ENCODE assay signal across 8 cellular contexts in genomic region chr6:28686446-28687027, GRCh38.
DNase-seq lines count a peak whose midpoint lies in the region; FAIRE-seq and TF ChIP-seq lines count a peak whose summit lies in the region.
"Not testable (repeated sequence)": the region's sequence is repeated elsewhere in the genome, so short reads cannot be mapped to it uniquely, and the experiment has no call there.

No MANE protein-coding gene starts in this region.

- not testable (repeated sequence) for H3K27ac Mint-ChIP-seq in activated CD4-positive, alpha-beta T cell treated with anti-CD3 and anti-CD28 coated beads, Interleukin-2, amount 10 ng/mL, durations not matched to agents 7 days and 5 days

- peaks cover 64% of the 10 kb centered on the region for H3K27me3 Mint-ChIP-seq in activated CD4-positive, alpha-beta T cell treated with anti-CD3 and anti-CD28 coated beads, Interleukin-2, amount 10 ng/mL, durations not matched to agents 7 days and 5 days

- H3K4me1 ChIP-seq in OCI-LY3 (ENCODE audit: low read length); keratinocyte (ENCODE audit: control insufficient read depth, extremely low read depth, insufficient read depth, low read length); sigmoid colon: not testable (repeated sequence)

- POLR2A ChIA-PET in GM10248 (lab: Yijun Ruan, JAX); activated CD4-positive, alpha-beta T cell treated with anti-CD3 and anti-CD28 coated beads, Interleukin-2, amount 10 ng/mL, durations not matched to agents 7 days and 5 days (lab: Charles Lee): not testable (repeated sequence)

- H3K4me1 Mint-ChIP-seq in activated CD4-positive, alpha-beta T cell treated with anti-CD3 and anti-CD28 coated beads, Interleukin-2, amount 10 ng/mL, durations not matched to agents 7 days and 5 days: peaks cover 20% of the 10 kb centered on the region

- not testable (repeated sequence) for H3K36me3 ChIP-seq in OCI-LY3 (replicated peaks; ENCODE audit: low read depth, low read length); keratinocyte (ENCODE audit: control insufficient read depth in 2 of 2, extremely low read depth in 1 of 2, insufficient read depth in 2 of 2, low read length in 2 of 2); sigmoid colon

- H3K27ac ChIP-seq in OCI-LY3 (ENCODE audit: low read length); coronary artery; keratinocyte (ENCODE audit: control insufficient read depth, insufficient read depth, low read length); sigmoid colon: not testable (repeated sequence)

- H3K9me1 ChIP-seq in keratinocyte (ENCODE audit: control insufficient read depth, extremely low read depth, insufficient read depth, low read length): not testable (repeated sequence)

- not testable (repeated sequence) for H3K79me2 ChIP-seq in OCI-LY3 (ENCODE audit: low read length); keratinocyte (ENCODE audit: control insufficient read depth, insufficient read depth, low read length)

- not testable (repeated sequence) for H3K9me3 Mint-ChIP-seq in activated CD4-positive, alpha-beta T cell treated with anti-CD3 and anti-CD28 coated beads, Interleukin-2, amount 10 ng/mL, durations not matched to agents 7 days and 5 days

- H3K4me2 ChIP-seq in OCI-LY3 (ENCODE audit: low read length) (peak overlapping the region; percentile 71), keratinocyte (ENCODE audit: control insufficient read depth, extremely low read depth, insufficient read depth, low read depth, low read length) (peak overlapping the region; percentile 52)

- H3K4me3 ChIP-seq in OCI-LY3 (ENCODE audit: low read length) (peak overlapping the region; percentile 66), keratinocyte (ENCODE audit: control insufficient read depth in 2 of 3, extremely low read depth in 1 of 3, insufficient read depth in 2 of 3, low read depth in 1 of 3, low read length in 3 of 3) (peak overlapping the region in 2 of 3 experiments; percentile 26 to 45)
- H3K4me3 ChIP-seq in coronary artery, sigmoid colon: not testable (repeated sequence)

- in situ Hi-C loops in ACHN (cut with HindIII; ENCODE audit: low pct_ligation_motif_present, low pct_unique_long_range_greater_than_20kb, low sequenced_read_pairs): not testable (repeated sequence)

- H3K27me3 ChIP-seq in OCI-LY3 (ENCODE audit: low read depth, low read length): not testable (repeated sequence)
- H3K27me3 ChIP-seq in keratinocyte (ENCODE audit: control insufficient read depth, extremely low read depth, insufficient read depth, low read length) (peaks cover 14% of the 10 kb centered on the region), sigmoid colon (peaks cover 0 to 63% (median 15%) of the 10 kb centered on the region in 3 donors)

- not testable (repeated sequence) for H3K36me3 Mint-ChIP-seq in activated CD4-positive, alpha-beta T cell treated with anti-CD3 and anti-CD28 coated beads, Interleukin-2, amount 10 ng/mL, durations not matched to agents 7 days and 5 days (ENCODE audit: low read depth)

- dilution Hi-C loops in keratinocyte (cut with MboI; ENCODE audit: extremely low pct_ligation_motif_present, low sequenced_read_pairs): not testable (repeated sequence)

- DNase-seq in ACHN (peak; percentile 76), NAMALWA (ENCODE audit: low spot score) (peak; percentile 86)
- DNase-seq in GM10248 (ENCODE audit: extremely low spot score); coronary artery (ENCODE audit: low spot score); keratinocyte (ENCODE audit: low read depth, low spot score); sigmoid colon: not testable (repeated sequence)
- DNase-seq in activated CD4-positive, alpha-beta T cell treated with anti-CD3 and anti-CD28 coated beads, Interleukin-2, amount 10 ng/mL, durations not matched to agents 7 days and 5 days: peak; percentile 68

- not testable (repeated sequence) for H3K4me3 Mint-ChIP-seq in activated CD4-positive, alpha-beta T cell treated with anti-CD3 and anti-CD28 coated beads, Interleukin-2, amount 10 ng/mL, durations not matched to agents 7 days and 5 days

- intact Hi-C loops in sigmoid colon (cut with DNase I): loop anchor here (1.0 to 5.0 kb wide), 3 partner anchors 150 to 901 kb away; partner anchors contain the start of gene OR2H2

- TF ChIP-seq POLR2A in sigmoid colon (IDR thresholded peaks at IDR 0.05): not testable (repeated sequence)

- not testable (repeated sequence) for H3K9ac ChIP-seq in OCI-LY3 (ENCODE audit: low read length); keratinocyte (ENCODE audit: control insufficient read depth, extremely low read depth, insufficient read depth, low read length)

- TF ChIP-seq CTCF in GM10248 (IDR thresholded peaks at IDR 0.05; ENCODE audit: control extremely low read depth, extremely low read depth, low read depth, missing control alignments): peak; percentile 71
- peak; percentile 53 for TF ChIP-seq CTCF in OCI-LY3 (IDR thresholded peaks at IDR 0.05; ENCODE audit: low read depth, low read length)
- peak; percentile 60 for TF ChIP-seq CTCF in coronary artery (IDR thresholded peaks at IDR 0.05)
- TF ChIP-seq CTCF in keratinocyte (optimal IDR thresholded peaks at IDR 0.05 in 1 of 3, IDR thresholded peaks at IDR 0.05 in 1 of 3, conservative IDR thresholded peaks at IDR 0.05 in 1 of 3; ENCODE audit: extremely low read depth in 1 of 3, insufficient read depth in 2 of 3, low read length in 3 of 3): peak; percentile 45 to 59 (median 49)
- TF ChIP-seq CTCF in sigmoid colon (IDR thresholded peaks at IDR 0.05): peak; percentile 42 to 78 (median 70)

- not testable (repeated sequence) for TF ChIP-seq EP300 in sigmoid colon (IDR thresholded peaks at IDR 0.05)

- CTCF ChIA-PET in GM10248 (lab: Yijun Ruan, JAX): interaction anchor here (0.7 to 1.5 kb wide), 6 partner anchors 9 to 330 kb away, joined by 3 to 5 read pairs (median 3); no protein-coding TSS in a partner anchor
- CTCF ChIA-PET in activated CD4-positive, alpha-beta T cell treated with anti-CD3 and anti-CD28 coated beads, Interleukin-2, amount 10 ng/mL, durations not matched to agents 7 days and 5 days (lab: Charles Lee): interaction anchor here (0.7 kb wide), 1 partner anchor 128 kb away, joined by 3 read pairs; no protein-coding TSS in a partner anchor

- H3K9me3 ChIP-seq in OCI-LY3 (ENCODE audit: insufficient read depth, low read length); keratinocyte (ENCODE audit: control insufficient read depth, low read depth, low read length); sigmoid colon: not testable (repeated sequence)

- H4K20me1 ChIP-seq in OCI-LY3 (ENCODE audit: insufficient read depth, low read length); keratinocyte (ENCODE audit: control insufficient read depth, extremely low read depth, insufficient read depth, low read length): not testable (repeated sequence)

- 3 to 5% methylated on average over 11 of the region's 11 CpGs for WGBS in sigmoid colon, 2 donors

- H2AFZ ChIP-seq in OCI-LY3 (ENCODE audit: low read depth, low read length): not testable (repeated sequence)
- H2AFZ ChIP-seq in keratinocyte (ENCODE audit: control insufficient read depth, low read length): peak overlapping the region; percentile 17

- FAIRE-seq in keratinocyte (lab: Jason Lieb, UNC): peak; percentile 74
